ENCODE assay signal across 13 cellular contexts in the genomic region with DNA sequence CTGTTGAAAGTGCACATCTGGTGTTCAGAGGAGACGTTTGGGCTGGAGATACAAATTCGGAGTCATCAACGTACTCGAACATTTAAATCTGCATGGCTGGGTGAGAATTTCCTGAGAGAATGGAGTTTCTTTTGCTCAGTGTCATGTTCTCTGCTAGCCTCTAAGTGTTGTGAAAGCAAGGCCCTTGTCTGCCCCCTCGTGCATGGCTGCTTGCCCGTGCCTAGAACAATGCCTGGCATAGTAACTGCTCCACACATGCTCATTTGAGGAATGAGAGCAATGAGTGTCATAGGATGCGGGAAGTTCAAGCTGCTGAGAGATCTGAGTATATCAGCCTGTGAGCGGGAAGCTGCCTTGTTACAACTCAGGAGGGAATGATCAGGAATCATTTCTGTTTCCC.
A peak's percentile ranks its signal among the peaks of the same experiment; 100 is the strongest.
DNase-seq lines count a peak whose midpoint lies in the region; FAIRE-seq and TF ChIP-seq lines count a peak whose summit lies in the region.
"Had no signal": no experiment of that assay in that cellular context is flagged by ENCODE, and none has a peak within 500 bp of the region (broad histone marks: within the 10 kb centered on the region; RNA-seq: fewer than 3 reads in every experiment).

No MANE protein-coding gene starts in this region.

- no peak for TF ChIP-seq CTCF in PC-9 (conservative IDR thresholded peaks at IDR 0.05)

- H3K27me3 ChIP-seq in PC-9 (ENCODE audit: insufficient read depth, low read depth): peaks cover 61% of the 10 kb centered on the region
- H3K27me3 ChIP-seq in CD4-positive, alpha-beta memory T cell (ENCODE audit: insufficient read depth, low read length): peaks cover 9% of the 10 kb centered on the region

- no peak for TF ChIP-seq POLR2A in GM12891 (IDR thresholded peaks at IDR 0.05; ENCODE audit: low read depth, low read length)

- H3K4me2 ChIP-seq in PC-9: no peak overlapping the region
- H3K4me2 ChIP-seq: A549 had no signal

- no peaks in the 10 kb centered on the region for H3K36me3 ChIP-seq in PC-9 (ENCODE audit: low read depth)
- H3K36me3 ChIP-seq in CD4-positive, alpha-beta memory T cell (ENCODE audit: insufficient read depth, low read length): no peaks in the 10 kb centered on the region

- no peaks in the 10 kb centered on the region for H3F3A ChIP-seq in PC-9 (ENCODE audit: insufficient read depth, low read depth)

- no peak overlapping the region for H2AFZ ChIP-seq in PC-9

- no peaks in the 10 kb centered on the region for H3K9me2 ChIP-seq in PC-9 (ENCODE audit: insufficient read depth)

- POLR2A ChIA-PET in PC-9 (lab: Charles Lee; ENCODE audit: unreplicated experiment): no interaction called here
- POLR2A ChIA-PET in CD4-positive, alpha-beta memory T cell (lab: Charles Lee; ENCODE audit: partially characterized antibody): no interaction called here

- no peak overlapping the region for H3K27ac Mint-ChIP-seq in CD4-positive, alpha-beta memory T cell
- H3K27ac Mint-ChIP-seq: mesothelial cell of epicardium had no signal

- H3K27me3 Mint-ChIP-seq in CD4-positive, alpha-beta memory T cell: peaks cover 27 to 29% of the 10 kb centered on the region in 2 donors

- H3K4me1 ChIP-seq in PC-9 (replicated peaks; ENCODE audit: insufficient read depth): no peaks in the 10 kb centered on the region
- no peaks in the 10 kb centered on the region for H3K4me1 ChIP-seq in CD4-positive, alpha-beta memory T cell (ENCODE audit: insufficient read depth, low read length)
- H3K4me1 ChIP-seq: A549 had no signal

- DNase-seq in DMS53 (lab: John Stamatoyannopoulos, UW) (peak; percentile 14), DMS53 treated with DMSO at 0.1 percent for 48 hours (lab: John Stamatoyannopoulos, UW; ENCODE audit: unreplicated experiment) (no peak), PC-9 (peak; percentile 14 to 44), globus pallidus (ENCODE audit: low spot score) (peak; percentile 96), superior temporal gyrus (ENCODE audit: extremely low spot score) (peak; percentile 97), GM12891 (ENCODE audit: insufficient read length, low spot score) (no peak)
- DNase-seq in CD4-positive, alpha-beta memory T cell: no peak
- DNase-seq in activated CD4-positive, alpha-beta T cell treated with anti-CD3 and anti-CD28 coated beads, Interleukin-2, amount 50 U/mL, for 4 hours: no peak
- DNase-seq: activated effector memory CD4-positive, alpha-beta T cell treated with Interleukin-2 at 50 U/mL for 16 hours; T1000 had no signal

- H3K9me3 Mint-ChIP-seq in CD4-positive, alpha-beta memory T cell: no peaks in the 10 kb centered on the region
- H3K9me3 Mint-ChIP-seq: mesothelial cell of epicardium had no signal

- H3K79me2 ChIP-seq in PC-9 (ENCODE audit: low read depth): no peaks in the 10 kb centered on the region

- no peaks in the 10 kb centered on the region for H3K9me3 ChIP-seq in PC-9 (ENCODE audit: insufficient read depth, low read depth)
- no peaks in the 10 kb centered on the region for H3K9me3 ChIP-seq in CD4-positive, alpha-beta memory T cell (ENCODE audit: control insufficient read depth in 1 of 2, low read length in 2 of 2)
- H3K9me3 ChIP-seq: A549 had no signal

- CTCF ChIA-PET in PC-9 (lab: Charles Lee): no interaction called here
- CTCF ChIA-PET in CD4-positive, alpha-beta memory T cell (lab: Charles Lee; ENCODE audit: partially characterized antibody): no interaction called here

- H3K36me3 Mint-ChIP-seq in CD4-positive, alpha-beta memory T cell: no peaks in the 10 kb centered on the region
- H3K36me3 Mint-ChIP-seq: mesothelial cell of epicardium had no signal

- no peaks in the 10 kb centered on the region for H4K20me1 ChIP-seq in PC-9 (ENCODE audit: insufficient read depth)

- FAIRE-seq in GM12891 (lab: Jason Lieb, UNC): no peak
- FAIRE-seq: A549, endometrium had no signal

- no TSS peak for BruUV-seq in PC-9 (replicated peaks; lab: Mats Ljungman, UMichigan)

- no peak overlapping the region for H3K4me3 Mint-ChIP-seq in CD4-positive, alpha-beta memory T cell
- H3K4me3 Mint-ChIP-seq: mesothelial cell of epicardium had no signal

- H3K4me1 Mint-ChIP-seq in CD4-positive, alpha-beta memory T cell: peaks cover 0 to 10% (median 4%) of the 10 kb centered on the region in 4 donors
- H3K4me1 Mint-ChIP-seq: mesothelial cell of epicardium had no signal

- H3K4me3 ChIP-seq in PC-9: no peak overlapping the region
- H3K4me3 ChIP-seq in CD4-positive, alpha-beta memory T cell (ENCODE audit: low read length in 2 of 2): no peak overlapping the region
- H3K4me3 ChIP-seq: A549 had no signal

- intact Hi-C loops in PC-9 (cut with micrococcal nuclease; ENCODE audit: unreplicated experiment): no loop called here
- intact Hi-C loops in CD4-positive, alpha-beta memory T cell (cut with micrococcal nuclease): no loop called here

- no peak overlapping the region for H3K27ac ChIP-seq in PC-9
- no peak overlapping the region for H3K27ac ChIP-seq in CD4-positive, alpha-beta memory T cell (ENCODE audit: low read depth, low read length)
- H3K27ac ChIP-seq: A549 had no signal

TF ChIP-seq in GM12891, 5 proteins besides CTCF, POLR2A, EP300 and RAD21:
- TF ChIP-seq TAF1 (IDR thresholded peaks at IDR 0.05; ENCODE audit: low read depth, low read length) (no peak), SPI1 (IDR thresholded peaks at IDR 0.05; ENCODE audit: low read depth, low read length) (no peak), POLR2AphosphoS5 (IDR thresholded peaks at IDR 0.05; ENCODE audit: low read depth, low read length) (no peak), PAX5 (IDR thresholded peaks at IDR 0.05; ENCODE audit: insufficient read depth, low read length, severe bottlenecking) (no peak), POU2F2 (IDR thresholded peaks at IDR 0.05; ENCODE audit: low read depth, low read length) (no peak)
TF ChIP-seq in GM12891: peak in this region for 0.

Comparison
In these comparisons a context has a peak if more than half of its experiments do, and no peak if none do; other contexts are left out.
1. DNase-seq: peak in DMS53 (single experiment), PC-9 (2 of 2), globus pallidus (single experiment) and superior temporal gyrus (single experiment); none in DMS53 treated with DMSO at 0.1 percent for 48 hours (single experiment), CD4-positive, alpha-beta memory T cell (0 of 5), GM12891 (single experiment) and activated CD4-positive, alpha-beta T cell treated with anti-CD3 and anti-CD28 coated beads, Interleukin-2, amount 50 U/mL, for 4 hours (0 of 2).